In the genomic region with DNA sequence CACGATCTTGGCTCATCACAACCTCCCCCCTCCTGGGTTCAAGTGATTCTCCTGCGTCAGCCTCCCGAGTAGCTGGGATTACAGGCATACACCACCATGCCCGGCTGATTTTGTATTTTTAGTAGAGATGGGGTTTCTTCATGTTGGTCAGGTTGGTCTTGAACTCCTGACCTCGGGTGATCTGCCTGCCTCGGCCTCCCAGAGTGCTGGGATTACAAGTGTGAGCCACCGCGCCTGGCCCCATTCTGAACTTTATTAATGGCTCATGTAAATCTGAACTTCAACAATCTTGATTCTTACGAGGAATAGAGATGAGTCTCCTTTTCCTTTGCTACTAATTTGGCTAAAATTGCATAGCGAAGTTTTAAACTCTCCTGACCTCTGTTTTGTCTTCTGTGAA, we compare ENCODE assay signal across 7 cellular contexts. TPM values are rescaled to one million over a fixed set of nuclear protein-coding genes. Genes with fewer than 3 reads are reported as not detected.
DNase-seq lines count a peak whose midpoint lies in the region; ATAC-seq, FAIRE-seq and TF ChIP-seq lines count a peak whose summit lies in the region.
"Not testable (repeated sequence)": the region's sequence is repeated elsewhere in the genome, so short reads cannot be mapped to it uniquely, and the experiment has no call there.

No MANE protein-coding gene starts in this region.

- H3K27ac Mint-ChIP-seq in T-helper 17 cell, result peak overlapping the region; percentile 99
- peak overlapping the region; percentile 88 for H3K27ac Mint-ChIP-seq in activated CD8-positive, alpha-beta T cell treated with anti-CD3 and anti-CD28 coated beads, Interleukin-2, amount 10 ng/mL, durations not matched to agents 7 days and 5 days
- H3K27ac Mint-ChIP-seq in activated naive CD4-positive, alpha-beta T cell treated with anti-CD3 and anti-CD28 coated beads, Interleukin-2, amount 10 ng/mL, durations not matched to agents 7 days and 5 days, result peak overlapping the region; percentile 98
- peak overlapping the region; percentile 91 to 94 for H3K27ac Mint-ChIP-seq in effector memory CD8-positive, alpha-beta T cell

- H3K4me1 Mint-ChIP-seq in T-helper 17 cell, result peaks cover 71% of the 10 kb centered on the region
- H3K4me1 Mint-ChIP-seq in activated CD8-positive, alpha-beta T cell treated with anti-CD3 and anti-CD28 coated beads, Interleukin-2, amount 10 ng/mL, durations not matched to agents 7 days and 5 days (ENCODE audit: low read depth), result peaks cover 88% of the 10 kb centered on the region
- H3K4me1 Mint-ChIP-seq in activated naive CD4-positive, alpha-beta T cell treated with anti-CD3 and anti-CD28 coated beads, Interleukin-2, amount 10 ng/mL, durations not matched to agents 7 days and 5 days, result peaks cover 96% of the 10 kb centered on the region
- peaks cover 77 to 91% of the 10 kb centered on the region in 2 donors for H3K4me1 Mint-ChIP-seq in effector memory CD8-positive, alpha-beta T cell (ENCODE audit: low read depth in 2 of 2)

- TF ChIP-seq POLR2A in spleen (IDR thresholded peaks at IDR 0.05), result not testable (repeated sequence)

- H3K36me3 Mint-ChIP-seq in T-helper 17 cell (ENCODE audit: low read depth), result not testable (repeated sequence)
- H3K36me3 Mint-ChIP-seq in activated CD8-positive, alpha-beta T cell treated with anti-CD3 and anti-CD28 coated beads, Interleukin-2, amount 10 ng/mL, durations not matched to agents 7 days and 5 days (ENCODE audit: low read depth), result peaks cover 64% of the 10 kb centered on the region
- peaks cover 65% of the 10 kb centered on the region for H3K36me3 Mint-ChIP-seq in activated naive CD4-positive, alpha-beta T cell treated with anti-CD3 and anti-CD28 coated beads, Interleukin-2, amount 10 ng/mL, durations not matched to agents 7 days and 5 days
- peaks cover 25% of the 10 kb centered on the region for H3K36me3 Mint-ChIP-seq in effector memory CD8-positive, alpha-beta T cell (ENCODE audit: insufficient read depth)

- peak; percentile 31 for FAIRE-seq in GM18507 (lab: Jason Lieb, UNC)

- H3K36me3 ChIP-seq in spleen, result peaks cover 0 to 16% (median 0%) of the 10 kb centered on the region in 6 donors

- peak overlapping the region in 7 of 8 donors; percentile 71 to 85 (median 75) for H3K27ac ChIP-seq in spleen

- POLR2A ChIA-PET in activated CD8-positive, alpha-beta T cell treated with anti-CD3 and anti-CD28 coated beads, Interleukin-2, amount 10 ng/mL, durations not matched to agents 7 days and 5 days (lab: Charles Lee), result interaction anchor here (1.3 to 4.4 kb wide), 3 partner anchors 11 to 41 kb away, joined by 3 to 41 read pairs (median 34); no protein-coding TSS in a partner anchor

- peak overlapping the region; percentile 86 for H3K4me3 Mint-ChIP-seq in T-helper 17 cell
- H3K4me3 Mint-ChIP-seq in activated CD8-positive, alpha-beta T cell treated with anti-CD3 and anti-CD28 coated beads, Interleukin-2, amount 10 ng/mL, durations not matched to agents 7 days and 5 days; activated naive CD4-positive, alpha-beta T cell treated with anti-CD3 and anti-CD28 coated beads, Interleukin-2, amount 10 ng/mL, durations not matched to agents 7 days and 5 days: not testable (repeated sequence)
- H3K4me3 Mint-ChIP-seq in effector memory CD8-positive, alpha-beta T cell, result peak overlapping the region; percentile 61 to 77

- H3K4me3 ChIP-seq in spleen, result not testable (repeated sequence)

- H3K27me3 ChIP-seq in spleen (replicated peaks in 1 of 7), result not testable (repeated sequence)

- ATAC-seq in HG02642 (IDR thresholded peaks at IDR 0.05; ENCODE audit: poor library complexity, unreplicated experiment), result peak; percentile 12
- ATAC-seq in T-helper 17 cell; activated CD8-positive, alpha-beta T cell treated with anti-CD3 and anti-CD28 coated beads, Interleukin-2, amount 10 ng/mL, durations not matched to agents 7 days and 5 days; effector memory CD8-positive, alpha-beta T cell (replicated peaks): not testable (repeated sequence)

- 72 to 85% (median 81%) methylated on average over 10 of the region's 10 CpGs for WGBS in spleen, 5 donors

- CTCF ChIA-PET in activated CD8-positive, alpha-beta T cell treated with anti-CD3 and anti-CD28 coated beads, Interleukin-2, amount 10 ng/mL, durations not matched to agents 7 days and 5 days (lab: Charles Lee), result interaction anchor here (0.8 to 5.4 kb wide), 4 partner anchors 10 to 32 kb away, joined by 3 to 32 read pairs (median 4); no protein-coding TSS in a partner anchor
- CTCF ChIA-PET in activated naive CD4-positive, alpha-beta T cell treated with anti-CD3 and anti-CD28 coated beads, Interleukin-2, amount 10 ng/mL, durations not matched to agents 7 days and 5 days (lab: Charles Lee), result interaction anchor here (0.7 to 1.8 kb wide), 3 partner anchors 33 to 41 kb away, joined by 3 to 5 read pairs (median 3); no protein-coding TSS in a partner anchor

- peaks cover 45 to 100% (median 89%) of the 10 kb centered on the region in 6 donors for H3K4me1 ChIP-seq in spleen

- DNase-seq in GM18507 (ENCODE audit: extremely low spot score, insufficient read length, low read depth); T-helper 17 cell; activated CD8-positive, alpha-beta T cell treated with anti-CD3 and anti-CD28 coated beads, Interleukin-2, amount 10 ng/mL, durations not matched to agents 7 days and 5 days; activated naive CD4-positive, alpha-beta T cell treated with anti-CD3 and anti-CD28 coated beads, Interleukin-2, amount 10 ng/mL, durations not matched to agents 7 days and 5 days; effector memory CD8-positive, alpha-beta T cell; spleen: not testable (repeated sequence)

- intact Hi-C loops in spleen (cut with DNase I; ENCODE audit: low total_unique reads), result not testable (repeated sequence)

- not testable (repeated sequence) for TF ChIP-seq CTCF in spleen (IDR thresholded peaks at IDR 0.05 in 8 of 11, conservative IDR thresholded peaks at IDR 0.05 in 3 of 11)

- H3K9me3 Mint-ChIP-seq in activated CD8-positive, alpha-beta T cell treated with anti-CD3 and anti-CD28 coated beads, Interleukin-2, amount 10 ng/mL, durations not matched to agents 7 days and 5 days (ENCODE audit: insufficient read depth); activated naive CD4-positive, alpha-beta T cell treated with anti-CD3 and anti-CD28 coated beads, Interleukin-2, amount 10 ng/mL, durations not matched to agents 7 days and 5 days; effector memory CD8-positive, alpha-beta T cell: not testable (repeated sequence)

- H3K27me3 Mint-ChIP-seq in T-helper 17 cell; activated CD8-positive, alpha-beta T cell treated with anti-CD3 and anti-CD28 coated beads, Interleukin-2, amount 10 ng/mL, durations not matched to agents 7 days and 5 days (ENCODE audit: low read depth); activated naive CD4-positive, alpha-beta T cell treated with anti-CD3 and anti-CD28 coated beads, Interleukin-2, amount 10 ng/mL, durations not matched to agents 7 days and 5 days; effector memory CD8-positive, alpha-beta T cell: not testable (repeated sequence)

- H3K9me3 ChIP-seq in T-helper 17 cell (ENCODE audit: control insufficient read depth, low read length, poor library complexity, severe bottlenecking); spleen: not testable (repeated sequence)

RNA-seq across cellular contexts. Expression of gene NCK2, which starts 12.2 kb away (rescaled TPM):
- total RNA-seq in T-helper 17 cell, result 100 to 1,000 TPM; 114 to 151 TPM
- total RNA-seq in activated CD8-positive, alpha-beta T cell treated with anti-CD3 and anti-CD28 coated beads, Interleukin-2, amount 10 ng/mL, durations not matched to agents 7 days and 5 days, result 10 to 100 TPM; 60.7 to 61.3 TPM
- 100 to 1,000 TPM in 2 of 7 donors, 10 to 100 TPM in 5; 50.3 to 106 (median 82.9) TPM for total RNA-seq in spleen
- polyA plus RNA-seq in spleen, result 10 to 100 TPM; 21.5 to 32.1 (median 30.0) TPM
